8 cellular contexts compared by ENCODE assay signal in the genomic region with DNA sequence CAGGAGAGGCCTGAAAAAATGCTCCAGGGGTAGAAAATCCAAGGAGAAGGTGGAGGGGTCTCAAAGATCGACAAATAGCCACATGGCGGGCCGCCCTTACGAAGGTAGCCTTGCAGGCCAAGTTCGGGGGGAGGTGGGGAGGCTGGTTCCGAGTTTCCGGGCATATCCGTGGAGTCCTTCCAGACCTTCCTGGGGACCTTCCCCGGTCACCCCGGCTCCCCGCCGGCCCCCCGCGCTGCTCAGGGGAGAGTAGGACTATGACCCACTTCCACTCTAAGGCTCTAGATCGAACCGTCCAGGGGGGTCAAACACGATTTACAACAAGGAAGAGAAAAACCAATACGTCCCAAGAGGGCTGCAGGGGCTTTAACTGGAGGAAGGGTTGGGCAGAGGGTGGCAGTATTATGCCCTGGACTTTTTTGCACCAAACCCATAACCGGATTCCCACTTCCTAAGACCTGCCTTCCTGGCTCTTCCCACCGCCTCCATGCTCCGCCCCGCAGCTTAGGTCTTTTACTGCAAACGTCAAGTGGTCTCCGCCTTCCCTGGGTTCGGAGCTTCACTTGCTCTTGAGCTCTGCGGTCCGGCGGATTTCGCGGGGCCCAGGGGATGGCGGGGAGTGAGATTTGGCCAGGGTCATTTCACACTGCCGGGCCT. TPM values are rescaled to one million over a fixed set of nuclear protein-coding genes. Genes with fewer than 3 reads are reported as not detected.
DNase-seq lines count a peak whose midpoint lies in the region; ATAC-seq and TF ChIP-seq lines count a peak whose summit lies in the region.

No MANE protein-coding gene starts in this region.

- RAD21 ChIA-PET in HCT116 (lab: Charles Lee; ENCODE audit: low non-redundant PET in 1 of 2, low total read pairs in 2 of 2, uncharacterized antibody in 2 of 2, unreplicated experiment in 2 of 2) = no interaction called here

- peaks cover 25% of the 10 kb centered on the region for H3K27me3 Mint-ChIP-seq in Calu3 (ENCODE audit: unreplicated experiment)

- H3K36me3 Mint-ChIP-seq in Calu3 (ENCODE audit: insufficient read depth, unreplicated experiment) = peaks cover 27% of the 10 kb centered on the region

- POLR2A ChIA-PET in HCT116 (lab: Charles Lee) (no interaction called here), OCI-LY7 (lab: Charles Lee) (no interaction called here)

- H3K9me3 Mint-ChIP-seq in Calu3 (ENCODE audit: low read depth, unreplicated experiment) = no peaks in the 10 kb centered on the region

- DNase-seq in Calu3 = peak; percentile 62
- peak; percentile 53 for DNase-seq in HCT116 (ENCODE audit: low read depth, low spot score)
- peak; percentile 5 for DNase-seq in NCI-H524 treated with DMSO at 0.1 percent for 48 hours (lab: John Stamatoyannopoulos, UW)
- peak; percentile 4 to 26 for DNase-seq in cardiac fibroblast (ENCODE audit: low read depth in 2 of 2)
- peak; percentile 50 for DNase-seq in kidney glomerular epithelial cell (lab: John Stamatoyannopoulos, UW)
- DNase-seq in OCI-LY7 (ENCODE audit: low spot score) = no peak
- DNase-seq in RPMI8226 = no peak

- CTCF ChIA-PET in Calu3 (lab: Charles Lee) (no interaction called here), HCT116 (lab: Charles Lee) (interaction anchor here (0.6 to 1.4 kb wide), 5 partner anchors 16 to 312 kb away, joined by 3 to 6 read pairs (median 3); partner anchors contain the start of gene LYPD6B), OCI-LY7 (lab: Charles Lee; ENCODE audit: unreplicated experiment) (no interaction called here)

- BruUV-seq in Calu3 (replicated peaks; lab: Mats Ljungman, UMichigan) (no TSS peak), HCT116 (replicated peaks; lab: Mats Ljungman, UMichigan) (no TSS peak), OCI-LY7 (replicated peaks; lab: Mats Ljungman, UMichigan) (no TSS peak)

- H4K20me1 ChIP-seq in HCT116 (ENCODE audit: insufficient read depth) (no peaks in the 10 kb centered on the region), OCI-LY7 (ENCODE audit: insufficient read depth, low read length) (no peaks in the 10 kb centered on the region)

- ATAC-seq in HCT116 = peak; percentile 73

- TF ChIP-seq CTCF in Calu3 (IDR thresholded peaks at IDR 0.05; ENCODE audit: unreplicated experiment) = no peak
- no peak for TF ChIP-seq CTCF in HCT116 (IDR thresholded peaks at IDR 0.05 in 2 of 3, conservative IDR thresholded peaks at IDR 0.05 in 1 of 3; ENCODE audit: borderline replicate concordance in 1 of 3, insufficient read depth in 1 of 3, low read depth in 2 of 3, low read length in 2 of 3)
- no peak for TF ChIP-seq CTCF in cardiac fibroblast (IDR thresholded peaks at IDR 0.05; ENCODE audit: low read depth, low read length)
- TF ChIP-seq CTCF in OCI-LY7 (conservative IDR thresholded peaks at IDR 0.05; ENCODE audit: low read length) = no peak

- H3K4me2 ChIP-seq in HCT116 (ENCODE audit: low read length) = peak overlapping the region; percentile 91
- no peak overlapping the region for H3K4me2 ChIP-seq in OCI-LY7 (ENCODE audit: low read length)

- H3K27ac ChIP-seq in HCT116 (ENCODE audit: low read depth, low read length) = peak overlapping the region; percentile 66
- no peak overlapping the region for H3K27ac ChIP-seq in subcutaneous abdominal adipose tissue (ENCODE audit: low read depth, low read length)
- H3K27ac ChIP-seq in OCI-LY7 (ENCODE audit: low read depth, low read length, poor library complexity, severe bottlenecking) = no peak overlapping the region

- no peak for TF ChIP-seq RAD21 in HCT116 (IDR thresholded peaks at IDR 0.05; ENCODE audit: low read depth)

- H3K27me3 ChIP-seq in HCT116 (ENCODE audit: insufficient read depth, low read length) (no peaks in the 10 kb centered on the region), subcutaneous abdominal adipose tissue (ENCODE audit: control insufficient read depth in 5 of 5, insufficient read depth in 4 of 5, low read length in 5 of 5) (peaks cover 7 to 22% (median 11%) of the 10 kb centered on the region in 5 donors)

- intact Hi-C loops in Calu3 (cut with micrococcal nuclease; ENCODE audit: unreplicated experiment) = loop anchor here (1.0 to 5.0 kb wide), 2 partner anchors 232 to 312 kb away; no protein-coding TSS in a partner anchor
- intact Hi-C loops in HCT116 (cut with micrococcal nuclease) = loop anchor here (1.0 to 5.0 kb wide), 2 partner anchors 233 to 291 kb away; partner anchors contain the start of gene LYPD6B
- intact Hi-C loops in OCI-LY7 (cut with micrococcal nuclease; ENCODE audit: unreplicated experiment) = no loop called here

- no peaks in the 10 kb centered on the region for H3K36me3 ChIP-seq in HCT116 (ENCODE audit: control insufficient read depth in 1 of 2, insufficient read depth in 2 of 2, low read length in 2 of 2)
- H3K36me3 ChIP-seq in subcutaneous abdominal adipose tissue (ENCODE audit: control insufficient read depth in 5 of 5, insufficient read depth in 5 of 5, low read length in 5 of 5) = no peaks in the 10 kb centered on the region
- no peaks in the 10 kb centered on the region for H3K36me3 ChIP-seq in OCI-LY7 (ENCODE audit: insufficient read depth, low read length)

- TF ChIP-seq POLR2A in HCT116 (IDR thresholded peaks at IDR 0.05; ENCODE audit: borderline replicate concordance, extremely low read depth, insufficient read depth, insufficient read length) = no peak

- H3K9ac ChIP-seq in HCT116 (ENCODE audit: low read length) = peak overlapping the region; percentile 57
- peak overlapping the region in 4 of 5 donors; percentile 12 to 69 (median 17) for H3K9ac ChIP-seq in subcutaneous abdominal adipose tissue (ENCODE audit: low read length in 5 of 5)

- H3K4me3 ChIP-seq in HCT116 (replicated peaks in 1 of 2; ENCODE audit: low read depth in 1 of 2, low read length in 2 of 2) (peak overlapping the region; percentile 55 to 69), cardiac fibroblast (replicated peaks in 1 of 2; ENCODE audit: low read depth in 2 of 2, low read length in 2 of 2) (peak overlapping the region; percentile 36 to 50), subcutaneous abdominal adipose tissue (ENCODE audit: low read depth in 1 of 5, low read length in 5 of 5) (peak overlapping the region; percentile 67 to 83 (median 76)), OCI-LY7 (ENCODE audit: low read depth, low read length, poor library complexity, severe bottlenecking) (no peak overlapping the region)

- H3K27ac Mint-ChIP-seq in Calu3 (ENCODE audit: unreplicated experiment) = peak overlapping the region; percentile 85

- H3K4me3 Mint-ChIP-seq in Calu3 (ENCODE audit: low read depth, unreplicated experiment) = peak overlapping the region; percentile 97

- H2AFZ ChIP-seq in HCT116 (ENCODE audit: low read depth, low read length, poor library complexity, severe bottlenecking) (peak overlapping the region; percentile 70), OCI-LY7 (ENCODE audit: low read length) (no peak overlapping the region)

- peaks cover 6 to 14% of the 10 kb centered on the region in 2 experiments; a peak in 2 of 4 replicates for H3K4me1 ChIP-seq in HCT116 (ENCODE audit: control insufficient read depth in 1 of 2, insufficient read depth in 2 of 2, low read length in 2 of 2)
- peaks cover 0 to 19% (median 17%) of the 10 kb centered on the region in 5 donors for H3K4me1 ChIP-seq in subcutaneous abdominal adipose tissue (ENCODE audit: control insufficient read depth in 5 of 5, insufficient read depth in 5 of 5, low read length in 5 of 5)
- no peaks in the 10 kb centered on the region for H3K4me1 ChIP-seq in OCI-LY7 (ENCODE audit: insufficient read depth, low read length, poor library complexity, severe bottlenecking)

- no peaks in the 10 kb centered on the region for H3K9me2 ChIP-seq in HCT116 (ENCODE audit: insufficient read depth)
- no peaks in the 10 kb centered on the region for H3K9me2 ChIP-seq in OCI-LY7 (ENCODE audit: insufficient read depth, low read length)

- H3K9me3 ChIP-seq in HCT116 (ENCODE audit: control insufficient read depth in 1 of 2, insufficient read depth in 1 of 2, low read depth in 1 of 2, low read length in 2 of 2) (no peaks in the 10 kb centered on the region), subcutaneous abdominal adipose tissue (ENCODE audit: control insufficient read depth in 5 of 5, low read length in 5 of 5) (peaks cover 0 to 3% (median 0%) of the 10 kb centered on the region in 5 donors), OCI-LY7 (ENCODE audit: low read length) (no peaks in the 10 kb centered on the region)

- peaks cover 8% of the 10 kb centered on the region for H3K4me1 Mint-ChIP-seq in Calu3 (ENCODE audit: low read depth, unreplicated experiment)

- H3K79me2 ChIP-seq in HCT116 (ENCODE audit: insufficient read depth, low read length) = no peaks in the 10 kb centered on the region
- no peaks in the 10 kb centered on the region for H3K79me2 ChIP-seq in OCI-LY7 (ENCODE audit: insufficient read depth, low read depth, low read length)

TF ChIP-seq in HCT116, 20 proteins besides CTCF, POLR2A, EP300 and RAD21 (continues in another document):
- TF ChIP-seq TCF7L2 (IDR thresholded peaks at IDR 0.05; ENCODE audit: borderline replicate concordance, extremely low read depth, insufficient read depth, insufficient read length) (no peak), ZNF274 (IDR thresholded peaks at IDR 0.05; ENCODE audit: low read depth, low read length) (no peak), YY1 (IDR thresholded peaks at IDR 0.05; ENCODE audit: extremely low read depth, insufficient replicate concordance, low read depth, low read length) (no peak), SP1 (IDR thresholded peaks at IDR 0.05; ENCODE audit: low read depth) (no peak), SRF (IDR thresholded peaks at IDR 0.05; ENCODE audit: low read depth) (no peak), ELF1 (IDR thresholded peaks at IDR 0.05; ENCODE audit: borderline replicate concordance, low read depth) (no peak), ATF3 (IDR thresholded peaks at IDR 0.05) (no peak), ZFX (IDR thresholded peaks at IDR 0.05) (no peak)

RNA-seq across cellular contexts. Expression of gene LYPD6, which starts 0.8 kb away (rescaled TPM):
- total RNA-seq in Calu3 (2022) (3.4 and 3.9 TPM in 2 replicates), HCT116 (2021; ENCODE audit: unreplicated experiment) (3.0 TPM), OCI-LY7 (2022) (not detected in 2 replicates)
- polyA plus RNA-seq in HCT116 (2012) = 1.3 and 1.5 TPM in 2 replicates
- total RNA-seq in OCI-LY7 (2014; rRNA removed; shearing (Covaris generic)) = not detected in 2 replicates

Comparison
In these comparisons a context has a peak if more than half of its experiments do, and no peak if none do; other contexts are left out.
1. DNase-seq: peak in Calu3 (single experiment), HCT116 (single experiment), NCI-H524 treated with DMSO at 0.1 percent for 48 hours (single experiment), cardiac fibroblast (2 of 2) and kidney glomerular epithelial cell (single experiment); none in OCI-LY7 (single experiment) and RPMI8226 (single experiment).